8 cellular contexts compared by ENCODE assay signal in the genomic region with DNA sequence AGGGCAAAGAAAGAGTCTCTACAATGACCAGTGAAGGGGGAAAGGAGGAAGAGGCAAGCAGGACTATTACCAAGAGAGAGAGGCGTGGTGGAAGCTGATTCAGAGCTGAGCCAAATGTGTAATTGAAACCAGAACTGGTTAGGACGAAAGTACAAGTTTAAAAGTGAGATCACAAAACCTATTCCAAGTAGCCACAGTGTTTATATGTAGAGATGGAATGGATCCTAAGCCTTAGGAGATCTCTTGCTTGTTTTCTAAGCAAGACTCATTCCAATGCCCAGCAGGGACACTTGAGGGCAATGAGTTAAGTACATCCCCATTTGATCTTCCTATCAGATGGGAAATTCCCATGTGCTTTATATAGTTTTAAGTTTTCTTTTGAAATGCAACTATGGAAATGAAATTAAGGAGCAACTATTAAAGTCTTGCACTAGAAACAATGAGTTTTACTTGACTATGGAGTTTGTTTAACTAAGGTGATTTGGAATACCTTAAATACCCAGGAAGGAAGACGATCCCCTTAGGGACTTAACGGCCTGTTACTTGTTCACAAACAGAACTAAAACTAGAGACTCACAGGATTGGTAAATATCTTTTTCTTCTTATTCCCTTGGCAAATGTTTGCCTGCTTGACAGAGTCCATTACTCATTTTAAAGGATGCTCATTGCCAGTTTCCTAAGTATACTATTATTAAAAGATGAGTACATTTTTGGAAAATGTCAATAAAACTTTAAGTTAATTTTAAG. TPM values are rescaled to one million over a fixed set of nuclear protein-coding genes. Genes with fewer than 3 reads are reported as not detected.
DNase-seq lines count a peak whose midpoint lies in the region; ATAC-seq and TF ChIP-seq lines count a peak whose summit lies in the region.

No MANE protein-coding gene starts in this region.

- no peaks in the 10 kb centered on the region for H3F3A ChIP-seq in neural progenitor cell (ENCODE audit: low read depth)

- H3K9ac ChIP-seq in neural progenitor cell, result no peak overlapping the region

- H3K4me2 ChIP-seq in neural progenitor cell, result no peak overlapping the region

- no peak overlapping the region for H3K4me3 ChIP-seq in neural progenitor cell

- H3K36me3 ChIP-seq in neural progenitor cell, result no peaks in the 10 kb centered on the region

- no peaks in the 10 kb centered on the region for H3K4me1 ChIP-seq in neural progenitor cell

- H3K36me3 Mint-ChIP-seq in T-helper 17 cell (ENCODE audit: low read depth) (no peaks in the 10 kb centered on the region), neural progenitor cell (no peaks in the 10 kb centered on the region)

- H4K20me1 ChIP-seq in neural progenitor cell (ENCODE audit: low read depth), result no peaks in the 10 kb centered on the region

- no peak for TF ChIP-seq CTCF in neural progenitor cell (IDR thresholded peaks at IDR 0.05)

- no peak overlapping the region for H3K27ac ChIP-seq in neural progenitor cell

- no peak overlapping the region for H2AFZ ChIP-seq in neural progenitor cell (replicated peaks)

- no peaks in the 10 kb centered on the region for H3K27me3 ChIP-seq in neural progenitor cell

- H3K4me3 Mint-ChIP-seq in T-helper 17 cell, result no peak overlapping the region
- H3K4me3 Mint-ChIP-seq in neural progenitor cell, result no peak overlapping the region

- peak; percentile 80 for ATAC-seq in GM19468 (IDR thresholded peaks at IDR 0.05; ENCODE audit: extremely low read depth, unreplicated experiment)
- peak; percentile 92 for ATAC-seq in HG03432 (IDR thresholded peaks at IDR 0.05; ENCODE audit: unreplicated experiment)
- no peak for ATAC-seq in T-helper 17 cell

- DNase-seq in ELR (ENCODE audit: low read depth) (peak; percentile 61), fibroblast of gingiva (ENCODE audit: low read depth) (peak; percentile 93), T-helper 17 cell (no peak), neural progenitor cell (ENCODE audit: low spot score) (no peak), SK-N-DZ (ENCODE audit: low spot score) (no peak)
- DNase-seq in activated effector memory CD4-positive, alpha-beta T cell treated with anti-CD3 and anti-CD28 coated beads, Interleukin-2, amount 50 U/mL, for 16 hours, result no peak

- no peak overlapping the region for H3K27ac Mint-ChIP-seq in T-helper 17 cell
- H3K27ac Mint-ChIP-seq in neural progenitor cell, result no peak overlapping the region

- H3K9me3 Mint-ChIP-seq in neural progenitor cell, result no peaks in the 10 kb centered on the region

- no peaks in the 10 kb centered on the region for H3K9me3 ChIP-seq in T-helper 17 cell (ENCODE audit: control insufficient read depth, low read length, poor library complexity, severe bottlenecking)
- H3K9me3 ChIP-seq in neural progenitor cell (ENCODE audit: low read depth), result no peaks in the 10 kb centered on the region

- H3K79me2 ChIP-seq in neural progenitor cell (ENCODE audit: low read depth), result no peaks in the 10 kb centered on the region

- H3K27me3 Mint-ChIP-seq in T-helper 17 cell, result peaks cover 7% of the 10 kb centered on the region
- H3K27me3 Mint-ChIP-seq in neural progenitor cell (ENCODE audit: insufficient read depth, low read depth), result no peaks in the 10 kb centered on the region

- H3K4me1 Mint-ChIP-seq in T-helper 17 cell, result no peaks in the 10 kb centered on the region
- no peaks in the 10 kb centered on the region for H3K4me1 Mint-ChIP-seq in neural progenitor cell

RNA-seq across cellular contexts. Expression of a gene that starts 51.1 kb away (rescaled TPM):
- total RNA-seq in T-helper 17 cell (10 to 100 TPM; 52.4 to 57.4 TPM), neural progenitor cell (ENCODE audit: low replicate concordance) (71.0 and 73.0 TPM in 2 replicates)
- polyA plus RNA-seq in SK-N-DZ (2014; cell fraction: cytosol; rRNA removed), result 52.5 and 59.3 TPM in 2 replicates
- 13.3 and 20.9 TPM in 2 replicates for polyA plus RNA-seq in SK-N-DZ (2014; cell fraction: nucleus; rRNA removed)

Comparison
In these comparisons a context has a peak if more than half of its experiments do, and no peak if none do; other contexts are left out.
1. DNase-seq: peak in ELR (single experiment) and fibroblast of gingiva (single experiment); none in T-helper 17 cell (0 of 3), neural progenitor cell (single experiment), SK-N-DZ (single experiment) and activated effector memory CD4-positive, alpha-beta T cell treated with anti-CD3 and anti-CD28 coated beads, Interleukin-2, amount 50 U/mL, for 16 hours (single experiment).